ENCODE assay signal across 28 cellular contexts in the genomic region with DNA sequence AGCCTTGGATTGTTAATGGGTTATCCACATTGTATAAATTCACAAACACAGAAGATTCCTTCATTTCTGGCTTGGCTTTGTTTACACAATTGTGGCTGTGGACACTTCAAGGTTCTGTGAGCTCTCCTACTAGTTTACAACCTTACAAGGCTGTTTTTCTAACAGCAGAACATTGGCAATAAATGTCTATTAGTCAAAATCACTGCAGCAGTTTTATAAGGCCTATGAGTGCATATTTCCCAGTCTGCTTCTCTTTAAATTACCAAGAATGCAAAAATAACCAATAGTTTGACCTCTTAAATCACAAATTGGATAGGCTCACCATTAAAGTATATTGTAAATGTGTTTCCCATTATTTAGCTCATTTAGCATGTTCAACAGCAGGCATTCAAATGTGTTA.
"Had no signal": no experiment of that assay in that cellular context is flagged by ENCODE, and none has a peak within 500 bp of the region (broad histone marks: within the 10 kb centered on the region; RNA-seq: fewer than 3 reads in every experiment).

No MANE protein-coding gene starts in this region.

- H3K27me3 Mint-ChIP-seq: naive thymus-derived CD4-positive, alpha-beta T cell; type B pancreatic cell had no signal

- H3K27ac Mint-ChIP-seq: dendritic cell treated with granulocyte-macrophage colony-stimulating factor and Interleukin-4, amounts not matched to agents 40 ng/mL and 50 ng/mL, for 4 days; endodermal cell; naive thymus-derived CD4-positive, alpha-beta T cell; nephron; neural progenitor cell; stimulated activated effector memory CD8-positive, alpha-beta T cell treated with anti-CD3 and anti-CD28 coated beads, Interleukin-12 subunit alpha, Interleukin-12 subunit beta, amount 100 ng/mL, for 72 hours; type B pancreatic cell had no signal

- H3K27me3 ChIP-seq: colonic mucosa, esophagus squamous epithelium, gastrocnemius medialis, neural progenitor cell, right atrium auricular region, sigmoid colon, stomach, testis, tibial artery had no signal

- ATAC-seq: gastrocnemius medialis; left cardiac atrium; left lung; naive thymus-derived CD4-positive, alpha-beta T cell; stimulated activated effector memory CD8-positive, alpha-beta T cell treated with anti-CD3 and anti-CD28 coated beads, Interleukin-12 subunit alpha, Interleukin-12 subunit beta, amount 100 ng/mL, for 72 hours had no signal

- H3K9me3 ChIP-seq: colonic mucosa, esophagus squamous epithelium, gastrocnemius medialis, left lung, prostate gland, right atrium auricular region, sigmoid colon, stomach, testis, tibial artery had no signal

- H3K9me3 Mint-ChIP-seq: dendritic cell treated with granulocyte-macrophage colony-stimulating factor and Interleukin-4, amounts not matched to agents 40 ng/mL and 50 ng/mL, for 4 days; endodermal cell; nephron; neural progenitor cell had no signal

- H3K36me3 Mint-ChIP-seq: naive thymus-derived CD4-positive, alpha-beta T cell; neural progenitor cell; stimulated activated effector memory CD8-positive, alpha-beta T cell treated with anti-CD3 and anti-CD28 coated beads, Interleukin-12 subunit alpha, Interleukin-12 subunit beta, amount 100 ng/mL, for 72 hours; type B pancreatic cell had no signal

- H3K4me3 ChIP-seq: colonic mucosa, esophagus squamous epithelium, gastrocnemius medialis, left lung, neural progenitor cell, prostate gland, right atrium auricular region, sigmoid colon, stomach, testis, tibial artery had no signal

- H3K9ac ChIP-seq: neural progenitor cell had no signal

- H3K4me3 Mint-ChIP-seq: dendritic cell treated with granulocyte-macrophage colony-stimulating factor and Interleukin-4, amounts not matched to agents 40 ng/mL and 50 ng/mL, for 4 days; endodermal cell; naive thymus-derived CD4-positive, alpha-beta T cell; nephron; neural progenitor cell; stimulated activated effector memory CD8-positive, alpha-beta T cell treated with anti-CD3 and anti-CD28 coated beads, Interleukin-12 subunit alpha, Interleukin-12 subunit beta, amount 100 ng/mL, for 72 hours; type B pancreatic cell had no signal

- H3K4me2 ChIP-seq: neural progenitor cell had no signal

- H3K36me3 ChIP-seq: colonic mucosa, esophagus squamous epithelium, gastrocnemius medialis, left lung, neural progenitor cell, prostate gland, right atrium auricular region, sigmoid colon, stomach, tibial artery had no signal

- H2AFZ ChIP-seq: neural progenitor cell had no signal

- H3K4me1 Mint-ChIP-seq: naive thymus-derived CD4-positive, alpha-beta T cell; nephron; neural progenitor cell; stimulated activated effector memory CD8-positive, alpha-beta T cell treated with anti-CD3 and anti-CD28 coated beads, Interleukin-12 subunit alpha, Interleukin-12 subunit beta, amount 100 ng/mL, for 72 hours had no signal

- H3K4me1 ChIP-seq: colonic mucosa, esophagus squamous epithelium, gastrocnemius medialis, left lung, neural progenitor cell, prostate gland, right atrium auricular region, stomach, testis had no signal

- H3K27ac ChIP-seq: colonic mucosa, esophagus squamous epithelium, gastrocnemius medialis, left lung, neural progenitor cell, prostate gland, right atrium auricular region, sigmoid colon, stomach, testis, tibial artery had no signal

- DNase-seq: colonic mucosa; effector CD8-positive, alpha-beta T cell; endodermal cell; erythroblast; esophagus squamous epithelium; foreskin fibroblast; gastrocnemius medialis; head of caudate nucleus; hippocampal formation; left cardiac atrium; left lung; mesendoderm; midbrain; naive thymus-derived CD4-positive, alpha-beta T cell; sigmoid colon; stimulated activated CD4-positive, alpha-beta T cell treated with anti-CD3 and anti-CD28 coated beads, Interleukin-2, amount 100 ng/mL, for 24 hours; stimulated activated CD4-positive, alpha-beta T cell treated with anti-CD3 and anti-CD28 coated beads, Interleukin-4, amount 100 ng/mL, for 24 hours; stimulated activated naive CD4-positive, alpha-beta T cell treated with Interleukin-2 at 50 U/mL for 16 hours; stomach; testis; tibial artery had no signal
